35 cellular contexts compared by ENCODE assay signal in genomic region chr9:93416530-93417235, GRCh38.
"Had no signal": no experiment of that assay in that cellular context is flagged by ENCODE, and none has a peak within 500 bp of the region (broad histone marks: within the 10 kb centered on the region; RNA-seq: fewer than 3 reads in every experiment).

No MANE protein-coding gene starts in this region.

- DNase-seq: Kasumi-1, MG63, MM.1S, MV-4-11, NCI-H1048, NCI-H1092, NCI-H1092 treated with DMSO at 0.1 percent for 48 hours, NCI-H1105, NCI-H1105 treated with DMSO at 0.1 percent for 48 hours, NCI-H1417, NCI-H1417 treated with DMSO at 0.1 percent for 48 hours, NCI-H1436, NCI-H1436 treated with DMSO at 0.1 percent for 48 hours, NCI-H146, NCI-H1694, NCI-H1694 treated with DMSO at 0.1 percent for 48 hours, NCI-H187, NCI-H187 treated with DMSO at 0.1 percent for 48 hours, NCI-H1930, NCI-H2029, NCI-H2029 treated with DMSO at 0.1 percent for 48 hours, NCI-H2081, NCI-H2081 treated with DMSO at 0.1 percent for 48 hours, NCI-H2107, NCI-H2171, NCI-H2171 treated with DMSO at 0.1 percent for 48 hours, NCI-H2227 treated with DMSO at 0.1 percent for 48 hours, NCI-H226, NCI-H345, NCI-H446, NCI-H446 treated with DMSO at 0.1 percent for 48 hours, NCI-H510A, NCI-H510A treated with DMSO at 0.1 percent for 48 hours, NCI-H524, NCI-H524 treated with DMSO at 0.1 percent for 48 hours had no signal

- H3K9me3 ChIP-seq: MG63 had no signal

- H3K36me3 ChIP-seq: MG63 had no signal

- H3K4me3 ChIP-seq: MG63 had no signal

- H3K27me3 ChIP-seq: MG63 had no signal
